In genomic region chr3:46449755-46450552, GRCh38 we compare ENCODE assay signal across 12 cellular contexts. TPM values are rescaled to one million over a fixed set of nuclear protein-coding genes. Genes with fewer than 3 reads are reported as not detected.
DNase-seq lines count a peak whose midpoint lies in the region; ATAC-seq and TF ChIP-seq lines count a peak whose summit lies in the region.
"Had no signal": no experiment of that assay in that cellular context is flagged by ENCODE, and none has a peak within 500 bp of the region (broad histone marks: within the 10 kb centered on the region; RNA-seq: fewer than 3 reads in every experiment).

No MANE protein-coding gene starts in this region.

- TF ChIP-seq CTCF in OCI-LY7 (conservative IDR thresholded peaks at IDR 0.05; ENCODE audit: low read length) (peak; percentile 85), fibroblast of mammary gland (conservative IDR thresholded peaks at IDR 0.05; ENCODE audit: control insufficient read depth, insufficient read depth, low read depth, low read length) (peak; percentile 68), transverse colon (IDR thresholded peaks at IDR 0.05) (peak; percentile 29 to 58 (median 48)), tibial nerve (IDR thresholded peaks at IDR 0.05) (peak in 2 of 5 experiments; percentile 20 to 28)

- in situ Hi-C loops in transverse colon (cut with MboI; ENCODE audit: low pct_ligation_motif_present in 1 of 4, low pct_unique_long_range_greater_than_20kb in 1 of 4, low sequenced_read_pairs in 3 of 4): loop anchor here in 2 of 4 donors (10.0 to 25.0 kb wide), 2 partner anchors 365 to 688 kb away; no protein-coding TSS in a partner anchor

- H3K27ac ChIP-seq in OCI-LY7 (ENCODE audit: low read depth, low read length, poor library complexity, severe bottlenecking) (no peak overlapping the region), transverse colon (no peak overlapping the region), tibial nerve (no peak overlapping the region)

- no peak for TF ChIP-seq EP300 in transverse colon (IDR thresholded peaks at IDR 0.05; ENCODE audit: low read depth)
- no peak for TF ChIP-seq EP300 in tibial nerve (IDR thresholded peaks at IDR 0.05)

- H3K9me3 ChIP-seq in OCI-LY7 (ENCODE audit: low read length) (no peaks in the 10 kb centered on the region), transverse colon (no peaks in the 10 kb centered on the region), tibial nerve (no peaks in the 10 kb centered on the region)

- no peaks in the 10 kb centered on the region for H4K20me1 ChIP-seq in OCI-LY7 (ENCODE audit: insufficient read depth, low read length)

- H3K36me3 ChIP-seq in OCI-LY7 (ENCODE audit: insufficient read depth, low read length): no peaks in the 10 kb centered on the region
- no peaks in the 10 kb centered on the region for H3K36me3 ChIP-seq in transverse colon
- H3K36me3 ChIP-seq in tibial nerve: no peaks in the 10 kb centered on the region

- H3K27me3 ChIP-seq in transverse colon (no peaks in the 10 kb centered on the region), tibial nerve (peaks cover 0 to 5% of the 10 kb centered on the region in 2 donors)

- 74 to 76% methylated on average over 3 to 14 of the region's 14 CpGs for WGBS in transverse colon (ENCODE audit: low coverage in 1 of 2), 2 donors
- 63 to 71% methylated on average over 14 of the region's 14 CpGs for WGBS in tibial nerve, 2 donors

- no peak overlapping the region for H2AFZ ChIP-seq in OCI-LY7 (ENCODE audit: low read length)

- ATAC-seq in Right ventricle myocardium superior (ENCODE audit: poor library complexity) (peak; percentile 54), left cardiac atrium (no peak), HG03469 (IDR thresholded peaks at IDR 0.05; ENCODE audit: unreplicated experiment) (no peak)

- BruUV-seq in OCI-LY7 (replicated peaks; lab: Mats Ljungman, UMichigan): no TSS peak

- no peaks in the 10 kb centered on the region for H3K79me2 ChIP-seq in OCI-LY7 (ENCODE audit: insufficient read depth, low read depth, low read length)

- H3K9me2 ChIP-seq in OCI-LY7 (ENCODE audit: insufficient read depth, low read length): no peaks in the 10 kb centered on the region

- no peak for TF ChIP-seq POLR2A in transverse colon (IDR thresholded peaks at IDR 0.05)
- no peak for TF ChIP-seq POLR2A in tibial nerve (IDR thresholded peaks at IDR 0.05)

- POLR2A ChIA-PET in OCI-LY7 (lab: Charles Lee): no interaction called here

- no peak for DNase-seq in Right ventricle myocardium superior
- no peak for DNase-seq in left cardiac atrium
- DNase-seq in OCI-LY7 (ENCODE audit: low spot score): peak; percentile 22
- peak; percentile 11 for DNase-seq in fibroblast of mammary gland (ENCODE audit: low read depth)
- no peak for DNase-seq in transverse colon
- no peak for DNase-seq in tibial nerve (ENCODE audit: low spot score in 2 of 2)
- DNase-seq in NCI-H748 treated with DMSO at 0.1 percent for 48 hours (lab: John Stamatoyannopoulos, UW): no peak
- DNase-seq: COR-L47; GOT3; NCI-H446 treated with DMSO at 0.1 percent for 48 hours; stimulated activated CD4-positive, alpha-beta T cell treated with anti-CD3 and anti-CD28 coated beads, Interleukin-4, amount 100 ng/mL, for 24 hours had no signal

- no peaks in the 10 kb centered on the region for H3K4me1 ChIP-seq in OCI-LY7 (ENCODE audit: insufficient read depth, low read length, poor library complexity, severe bottlenecking)
- no peaks in the 10 kb centered on the region for H3K4me1 ChIP-seq in transverse colon
- no peaks in the 10 kb centered on the region for H3K4me1 ChIP-seq in tibial nerve

- H3K4me2 ChIP-seq in OCI-LY7 (ENCODE audit: low read length): no peak overlapping the region

- CTCF ChIA-PET in OCI-LY7 (lab: Charles Lee; ENCODE audit: unreplicated experiment): interaction anchor here (0.5 to 1.0 kb wide), 3 partner anchors 21 to 1388 kb away, joined by 3 to 5 read pairs (median 3); no protein-coding TSS in a partner anchor

- H3K4me3 ChIP-seq in OCI-LY7 (ENCODE audit: low read depth, low read length, poor library complexity, severe bottlenecking) (no peak overlapping the region), fibroblast of mammary gland (ENCODE audit: control insufficient read depth, low read depth, low read length) (no peak overlapping the region), transverse colon (no peak overlapping the region), tibial nerve (no peak overlapping the region)

- intact Hi-C loops in Right ventricle myocardium superior (cut with DNase I): no loop called here
- intact Hi-C loops in left cardiac atrium (cut with DNase I): no loop called here
- intact Hi-C loops in OCI-LY7 (cut with micrococcal nuclease; ENCODE audit: unreplicated experiment): no loop called here
- intact Hi-C loops in transverse colon (cut with DNase I; ENCODE audit: low total_unique reads): no loop called here

RNA-seq across cellular contexts. Expression of gene LTF, which starts 14.8 kb away (rescaled TPM):
- total RNA-seq in Right ventricle myocardium superior (3.7 TPM), left cardiac atrium (1 to 10 TPM; 2.9 to 3.1 TPM), OCI-LY7 (2022) (not detected in 2 replicates), transverse colon (1 to 10 TPM in 1 of 4 donors, under 1 TPM in 1, not detected in 2; 0.14 to 3.3 TPM), tibial nerve (1 to 10 TPM in 1 of 4 donors, under 1 TPM in 2, not detected in 1; 0.30 to 1.2 (median 0.42) TPM)
- 3.7 TPM in 1 of 2 replicates, not detected in the other for total RNA-seq in OCI-LY7 (2014; rRNA removed; shearing (Covaris generic))

RNA-seq across cellular contexts. Expression of gene CCRL2, which starts 42.9 kb away (rescaled TPM):
- total RNA-seq in Right ventricle myocardium superior (1.1 TPM), left cardiac atrium (1 to 10 TPM; 2.1 to 3.1 TPM), OCI-LY7 (2022) (2.2 and 2.4 TPM in 2 replicates), transverse colon (10 to 100 TPM in 2 of 4 donors, 1 to 10 TPM in 2; 2.6 to 13.9 (median 9.8) TPM), tibial nerve (1 to 10 TPM; 1.3 to 2.7 (median 1.9) TPM)
- total RNA-seq in OCI-LY7 (2014; rRNA removed; shearing (Covaris generic)): 0.41 and 0.88 TPM in 2 replicates

RNA-seq across cellular contexts. Expression of gene RTP3, which starts 47.8 kb away (rescaled TPM):
- not detected for total RNA-seq in Right ventricle myocardium superior
- not detected for total RNA-seq in left cardiac atrium
- total RNA-seq in OCI-LY7 (2014; rRNA removed; shearing (Covaris generic)): 1.3 and 1.4 TPM in 2 replicates
- total RNA-seq in OCI-LY7 (2022): 0.37 and 0.74 TPM in 2 replicates
- not detected for total RNA-seq in transverse colon
- total RNA-seq in tibial nerve: not detected

Comparison
In these comparisons a context has a peak if more than half of its experiments do, and no peak if none do; other contexts are left out.
1. DNase-seq: peak in OCI-LY7 (single experiment) and fibroblast of mammary gland (single experiment); none in Right ventricle myocardium superior (single experiment), left cardiac atrium (single experiment), transverse colon (single experiment), tibial nerve (0 of 2) and NCI-H748 treated with DMSO at 0.1 percent for 48 hours (single experiment).